ENCODE assay signal across 29 cellular contexts in genomic region chr10:120414946-120415345, GRCh38. TPM values are rescaled to one million over a fixed set of nuclear protein-coding genes. Genes with fewer than 3 reads are reported as not detected.
"Had no signal": no experiment of that assay in that cellular context is flagged by ENCODE, and none has a peak within 500 bp of the region (broad histone marks: within the 10 kb centered on the region; RNA-seq: fewer than 3 reads in every experiment).

No MANE protein-coding gene starts in this region.

- H3K9me3 Mint-ChIP-seq: natural killer cell treated with Interleukin-12 subunit alpha and Interleukin-12 subunit beta and Interleukin-15 and Interleukin-18, amount 100 ng/mL, for 72 hours; neural progenitor cell had no signal

- DNase-seq: colonic mucosa; dermis blood vessel endothelial cell; effector CD4-positive, alpha-beta T cell; endodermal cell; erythroblast; foreskin keratinocyte; heart left ventricle; hippocampal formation; left cardiac atrium; left ventricle myocardium inferior; lower lobe of right lung; midbrain; nucleus accumbens; retina; right lobe of liver; spleen; stimulated activated CD4-positive, alpha-beta T cell treated with anti-CD3 and anti-CD28 coated beads, Interleukin-15, amount 100 ng/mL, for 24 hours; stimulated activated CD4-positive, alpha-beta T cell treated with anti-CD3 and anti-CD28 coated beads, Interleukin-1b, Interleukin-23, amount 100 ng/mL, for 48 hours; stimulated activated CD4-positive, alpha-beta T cell treated with anti-CD3 and anti-CD28 coated beads, Interleukin-4, amount 100 ng/mL, for 24 hours; stimulated activated naive CD8-positive, alpha-beta T cell treated with anti-CD3 and anti-CD28 coated beads, Interleukin-15, amount 100 ng/mL, for 72 hours; testis; transverse colon had no signal

- H3K4me2 ChIP-seq: neural progenitor cell had no signal

- H3K27ac ChIP-seq: colonic mucosa, foreskin keratinocyte, heart left ventricle, left ventricle myocardium inferior, lower lobe of right lung, neural progenitor cell, parathyroid adenoma, prostate gland, right lobe of liver, spleen, testis, transverse colon had no signal

- H3K4me1 ChIP-seq: colonic mucosa, heart left ventricle, left ventricle myocardium inferior, lower lobe of right lung, neural progenitor cell, parathyroid adenoma, prostate gland, right lobe of liver, spleen, testis had no signal

- H3K4me3 Mint-ChIP-seq: endodermal cell; memory B cell; natural killer cell treated with Interleukin-12 subunit alpha and Interleukin-12 subunit beta and Interleukin-15 and Interleukin-18, amount 100 ng/mL, for 72 hours; neural progenitor cell; stimulated activated memory B cell treated with anti-CD40 and anti-IgM and Interleukin-4, amounts not matched to agents 10 μg/mL and 1 μg/mL and 100 μg/mL, for 72 hours; stimulated activated naive CD8-positive, alpha-beta T cell treated with anti-CD3 and anti-CD28 coated beads, Interleukin-15, amount 100 ng/mL, for 72 hours had no signal

- H3K9me3 ChIP-seq: colonic mucosa, heart left ventricle, left ventricle myocardium inferior, lower lobe of right lung, prostate gland, right lobe of liver, spleen, testis, transverse colon had no signal

- H3K27ac Mint-ChIP-seq: endodermal cell; memory B cell; natural killer cell treated with Interleukin-12 subunit alpha and Interleukin-12 subunit beta and Interleukin-15 and Interleukin-18, amount 100 ng/mL, for 72 hours; neural progenitor cell; stimulated activated memory B cell treated with anti-CD40 and anti-IgM and Interleukin-4, amounts not matched to agents 10 μg/mL and 1 μg/mL and 100 μg/mL, for 72 hours; stimulated activated naive CD8-positive, alpha-beta T cell treated with anti-CD3 and anti-CD28 coated beads, Interleukin-15, amount 100 ng/mL, for 72 hours had no signal

- FAIRE-seq: endothelial cell of umbilical vein had no signal

- H3K4me3 ChIP-seq: colonic mucosa, heart left ventricle, left ventricle myocardium inferior, lower lobe of right lung, neural progenitor cell, prostate gland, right lobe of liver, spleen, testis, transverse colon had no signal

- H2AFZ ChIP-seq: neural progenitor cell, parathyroid adenoma had no signal

- H3K4me1 Mint-ChIP-seq: endodermal cell; memory B cell; neural progenitor cell; stimulated activated memory B cell treated with anti-CD40 and anti-IgM and Interleukin-4, amounts not matched to agents 10 μg/mL and 1 μg/mL and 100 μg/mL, for 72 hours; stimulated activated naive CD8-positive, alpha-beta T cell treated with anti-CD3 and anti-CD28 coated beads, Interleukin-15, amount 100 ng/mL, for 72 hours had no signal

- H3K36me3 Mint-ChIP-seq: natural killer cell treated with Interleukin-12 subunit alpha and Interleukin-12 subunit beta and Interleukin-15 and Interleukin-18, amount 100 ng/mL, for 72 hours; neural progenitor cell; stimulated activated memory B cell treated with anti-CD40 and anti-IgM and Interleukin-4, amounts not matched to agents 10 μg/mL and 1 μg/mL and 100 μg/mL, for 72 hours had no signal

- H3K36me3 ChIP-seq: colonic mucosa, heart left ventricle, left ventricle myocardium inferior, lower lobe of right lung, neural progenitor cell, prostate gland, right lobe of liver, spleen, transverse colon had no signal

- H3K27me3 ChIP-seq: colonic mucosa, heart left ventricle, neural progenitor cell, right lobe of liver, testis, transverse colon had no signal

- ATAC-seq: heart left ventricle; left cardiac atrium; lower lobe of right lung; natural killer cell treated with Interleukin-12 subunit alpha and Interleukin-12 subunit beta and Interleukin-15 and Interleukin-18, amount 100 ng/mL, for 72 hours; right lobe of liver; stimulated activated memory B cell treated with anti-CD40 and anti-IgM and Interleukin-4, amounts not matched to agents 10 μg/mL and 1 μg/mL and 100 μg/mL, for 72 hours; stimulated activated naive CD8-positive, alpha-beta T cell treated with anti-CD3 and anti-CD28 coated beads, Interleukin-15, amount 100 ng/mL, for 72 hours had no signal

- H3K9ac ChIP-seq: neural progenitor cell, parathyroid adenoma had no signal

- H3K79me2 ChIP-seq: parathyroid adenoma had no signal

RNA-seq across cellular contexts. Expression of gene PLPP4, which starts 42.1 kb away (rescaled TPM):
- total RNA-seq: left cardiac atrium; left ventricle myocardium inferior; lower lobe of right lung; natural killer cell treated with Interleukin-12 subunit alpha and Interleukin-12 subunit beta and Interleukin-15 and Interleukin-18, amount 100 ng/mL, for 72 hours; spleen had no signal
- polyA plus RNA-seq: heart left ventricle, spleen had no signal
